In the genomic region with DNA sequence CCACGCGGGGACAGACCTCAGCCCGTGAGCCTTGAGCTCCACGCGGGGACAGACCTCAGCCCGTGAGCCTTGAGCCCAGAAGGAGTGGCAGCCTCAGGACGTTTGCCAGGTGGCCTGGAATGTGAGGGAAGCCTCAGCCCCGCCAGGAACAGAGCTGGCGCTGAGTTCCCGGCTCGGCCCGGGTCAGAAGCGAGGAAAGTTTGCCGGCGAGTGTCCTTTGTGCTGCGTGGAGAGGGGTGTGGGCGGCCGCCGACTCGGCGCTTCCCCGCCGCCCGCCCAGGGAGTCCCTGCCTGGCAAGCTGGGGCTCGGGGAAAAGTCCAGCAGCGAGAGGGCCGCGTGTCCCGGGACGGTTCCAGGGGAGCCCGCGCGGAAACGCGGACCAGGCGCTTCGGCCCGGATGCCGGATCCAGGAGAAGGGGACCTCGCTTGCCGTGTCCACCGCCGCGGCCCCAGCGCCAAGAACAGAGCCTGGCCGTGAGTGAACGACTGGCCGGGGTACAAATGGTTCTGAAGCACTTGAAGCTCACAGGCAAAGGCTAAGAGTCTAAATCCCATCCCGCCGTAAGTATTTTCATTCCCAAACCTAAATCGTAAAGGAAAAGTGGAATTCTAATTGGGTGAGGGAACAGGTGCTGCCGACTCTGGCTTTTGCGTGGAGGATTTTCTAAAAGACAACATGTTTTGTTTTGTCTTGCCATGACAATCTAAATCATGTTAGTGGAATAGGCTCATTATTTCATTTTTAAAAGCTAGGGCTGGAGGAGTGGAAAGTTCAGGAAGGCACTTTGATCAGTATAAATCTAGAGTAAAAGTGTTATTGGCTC, we compare ENCODE assay signal across 9 cellular contexts. TPM values are rescaled to one million over a fixed set of nuclear protein-coding genes. Genes with fewer than 3 reads are reported as not detected.
A peak's percentile ranks its signal among the peaks of the same experiment; 100 is the strongest.
DNase-seq lines count a peak whose midpoint lies in the region; ATAC-seq, FAIRE-seq and TF ChIP-seq lines count a peak whose summit lies in the region.
"Had no signal": no experiment of that assay in that cellular context is flagged by ENCODE, and none has a peak within 500 bp of the region (broad histone marks: within the 10 kb centered on the region; RNA-seq: fewer than 3 reads in every experiment).

No MANE protein-coding gene starts in this region.

- peaks cover 26 to 62% of the 10 kb centered on the region in 2 experiments for H3K79me2 ChIP-seq in H1 (ENCODE audit: control insufficient read depth in 1 of 2, insufficient read depth in 2 of 2, low read length in 2 of 2)

- TF ChIP-seq CTCF in H1 (IDR thresholded peaks at IDR 0.05; ENCODE audit: control extremely low read depth in 1 of 3, insufficient read depth in 1 of 3, low read depth in 1 of 3, low read length in 3 of 3): no peak
- TF ChIP-seq CTCF in transverse colon (IDR thresholded peaks at IDR 0.05): no peak
- TF ChIP-seq CTCF in D721Med (IDR thresholded peaks at IDR 0.05; ENCODE audit: insufficient read depth, missing control alignments): no peak

- H3K18ac ChIP-seq in H1 (ENCODE audit: extremely low read depth, low read length): peak overlapping the region; percentile 81; the same call in 1 of the 2 replicates

- peaks cover 9 to 15% of the 10 kb centered on the region in 2 experiments for H4K20me1 ChIP-seq in H1 (replicated peaks in 1 of 2; ENCODE audit: control insufficient read depth in 1 of 2, insufficient read depth in 2 of 2, low read length in 2 of 2)

- intact Hi-C loops in transverse colon (cut with DNase I; ENCODE audit: low total_unique reads): no loop called here

- H3K36me3 Mint-ChIP-seq in activated CD8-positive, alpha-beta memory T cell treated with anti-CD3 and anti-CD28 coated beads, Interleukin-2, amount 10 ng/mL, durations not matched to agents 7 days and 5 days: no peaks in the 10 kb centered on the region

- H2AK5ac ChIP-seq in H1 (ENCODE audit: low read depth, low read length): no peak overlapping the region

- ATAC-seq in activated CD8-positive, alpha-beta memory T cell treated with anti-CD3 and anti-CD28 coated beads, Interleukin-2, amount 10 ng/mL, durations not matched to agents 7 days and 5 days: no peak
- no peak for ATAC-seq in HG02981 (IDR thresholded peaks at IDR 0.05; ENCODE audit: unreplicated experiment)

- H3K79me1 ChIP-seq in H1 (ENCODE audit: low read depth, low read length): peaks cover under 1% of the 10 kb centered on the region; the same call in 1 of the 2 replicates

- H3K27ac ChIP-seq in H1 (ENCODE audit: low read depth, low read length): peak overlapping the region; percentile 93; the same call in 1 of the 2 replicates
- no peak overlapping the region for H3K27ac ChIP-seq in mucosa of rectum (ENCODE audit: low read depth in 2 of 2, low read length in 2 of 2)
- no peak overlapping the region for H3K27ac ChIP-seq in transverse colon

- H3K27me3 ChIP-seq in H1 (replicated peaks in 1 of 4; ENCODE audit: control insufficient read depth in 3 of 4, extremely low read depth in 1 of 4, insufficient read depth in 3 of 4, low read length in 3 of 4) (peaks cover 0 to 7% (median 2%) of the 10 kb centered on the region in 4 experiments; a peak in 5 of 7 replicates), mucosa of rectum (ENCODE audit: control insufficient read depth in 2 of 2, insufficient read depth in 2 of 2, low read length in 2 of 2) (peaks cover 20 to 21% of the 10 kb centered on the region in 2 donors), transverse colon (peaks cover 74% of the 10 kb centered on the region)

- H3K4me1 ChIP-seq in H1 (replicated peaks in 1 of 4; ENCODE audit: control insufficient read depth in 3 of 4, insufficient read depth in 4 of 4, low read length in 3 of 4) (peaks cover 8 to 28% (median 15%) of the 10 kb centered on the region in 4 experiments; a peak in 6 of 7 replicates), mucosa of rectum (ENCODE audit: control insufficient read depth in 2 of 2, insufficient read depth in 2 of 2, low read length in 2 of 2) (peaks cover 3% of the 10 kb centered on the region in 2 donors), transverse colon (peaks cover 0 to 27% (median 19%) of the 10 kb centered on the region in 4 donors)

- TF ChIP-seq EP300 in H1 (IDR thresholded peaks at IDR 0.05; ENCODE audit: borderline replicate concordance in 1 of 2, low read depth in 2 of 2, low read length in 2 of 2) (no peak), transverse colon (IDR thresholded peaks at IDR 0.05; ENCODE audit: low read depth) (no peak)

- CTCF ChIA-PET in activated CD8-positive, alpha-beta memory T cell treated with anti-CD3 and anti-CD28 coated beads, Interleukin-2, amount 10 ng/mL, durations not matched to agents 7 days and 5 days (lab: Charles Lee): interaction anchor here (1.7 to 2.4 kb wide), 2 partner anchors 10 to 30 kb away, joined by 4 to 5 read pairs; no protein-coding TSS in a partner anchor
- CTCF ChIA-PET in H1 (lab: Charles Lee; ENCODE audit: partially characterized antibody): interaction anchor here (0.8 to 2.8 kb wide), 8 partner anchors 9 to 833 kb away, joined by 3 to 11 read pairs (median 4); no protein-coding TSS in a partner anchor

- no peak overlapping the region for H2BK20ac ChIP-seq in H1 (ENCODE audit: low read length)

- peaks cover 10% of the 10 kb centered on the region for H3K4me1 Mint-ChIP-seq in activated CD8-positive, alpha-beta memory T cell treated with anti-CD3 and anti-CD28 coated beads, Interleukin-2, amount 10 ng/mL, durations not matched to agents 7 days and 5 days

- 1% methylated on average over 44 of the region's 53 CpGs; no CpG with 5 or more reads in 1 of the 2 experiments for WGBS in H1 (ENCODE audit: extremely low coverage in 1 of 2, insufficient coverage in 1 of 2, insufficient read length in 1 of 2, insufficient replicate concordance in 2 of 2, low coverage in 1 of 2, low lambda C conversion rate in 2 of 2, missing lambda C conversion rate in 1 of 2), 2 experiments
- WGBS in transverse colon (ENCODE audit: low coverage in 1 of 2), 2 donors: 18 to 19% methylated on average over 5 to 31 of the region's 53 CpGs

- FAIRE-seq in H1 (lab: Jason Lieb, UNC) (no peak), D721Med (lab: Jason Lieb, UNC) (no peak)

- no peak overlapping the region for H3K4me3 Mint-ChIP-seq in activated CD8-positive, alpha-beta memory T cell treated with anti-CD3 and anti-CD28 coated beads, Interleukin-2, amount 10 ng/mL, durations not matched to agents 7 days and 5 days

- H4K91ac ChIP-seq in H1 (replicated peaks; ENCODE audit: insufficient read length, low read length): peak overlapping the region; percentile 52

- H3K36me3 ChIP-seq in H1 (ENCODE audit: control insufficient read depth in 2 of 4, insufficient read depth in 4 of 4, low read length in 3 of 4) (peaks cover 0 to 47% (median 6%) of the 10 kb centered on the region in 4 experiments; a peak in 4 of 8 replicates), mucosa of rectum (ENCODE audit: control insufficient read depth in 2 of 2, insufficient read depth in 2 of 2, low read length in 2 of 2) (no peaks in the 10 kb centered on the region), transverse colon (no peaks in the 10 kb centered on the region)

- H3K23ac ChIP-seq in H1 (ENCODE audit: insufficient read length): no peak overlapping the region

- no peak overlapping the region for H3K14ac ChIP-seq in H1 (ENCODE audit: insufficient read length)

- no peak overlapping the region for H3K4ac ChIP-seq in H1 (replicated peaks; ENCODE audit: insufficient read length, low read depth, low read length)

- H3K9me3 Mint-ChIP-seq in activated CD8-positive, alpha-beta memory T cell treated with anti-CD3 and anti-CD28 coated beads, Interleukin-2, amount 10 ng/mL, durations not matched to agents 7 days and 5 days (ENCODE audit: low read depth): no peaks in the 10 kb centered on the region

- POLR2A ChIA-PET in H1 (lab: Charles Lee; ENCODE audit: partially characterized antibody): interaction anchor here (0.6 to 9.8 kb wide), 41 partner anchors 9 to 693 kb away, joined by 3 to 115 read pairs (median 4); no protein-coding TSS in a partner anchor

- TF ChIP-seq POLR2A in H1 (IDR thresholded peaks at IDR 0.05; ENCODE audit: control extremely low read depth in 1 of 2, low read depth in 2 of 2, low read length in 2 of 2) (peak in 1 of 2 experiments; percentile 44; a peak in 1 of 3 replicates), transverse colon (IDR thresholded peaks at IDR 0.05) (no peak)

- H3K56ac ChIP-seq in H1 (replicated peaks; ENCODE audit: insufficient read length, low read depth, low read length): peak overlapping the region; percentile 75

- H3K9ac ChIP-seq in H1 (replicated peaks in 1 of 4; ENCODE audit: extremely low read depth in 1 of 4, low read depth in 3 of 4, low read length in 3 of 4) (peak overlapping the region; percentile 73 to 92 (median 86)), mucosa of rectum (ENCODE audit: low read depth in 1 of 2, low read length in 2 of 2) (peak overlapping the region in 1 of 2 donors; percentile 1)

- in situ Hi-C loops in transverse colon (cut with MboI; ENCODE audit: low pct_ligation_motif_present in 1 of 4, low pct_unique_long_range_greater_than_20kb in 1 of 4, low sequenced_read_pairs in 3 of 4): no loop called here

- H3K9me3 ChIP-seq in H1 (ENCODE audit: insufficient read depth in 2 of 2, low read depth in 1 of 2, low read length in 1 of 2): no peaks in the 10 kb centered on the region
- no peaks in the 10 kb centered on the region for H3K9me3 ChIP-seq in mucosa of rectum (ENCODE audit: control insufficient read depth in 2 of 2, low read length in 2 of 2)
- no peaks in the 10 kb centered on the region for H3K9me3 ChIP-seq in transverse colon

- H3K27ac Mint-ChIP-seq in activated CD8-positive, alpha-beta memory T cell treated with anti-CD3 and anti-CD28 coated beads, Interleukin-2, amount 10 ng/mL, durations not matched to agents 7 days and 5 days: no peak overlapping the region

- H3K23me2 ChIP-seq in H1 (ENCODE audit: low read depth, low read length): peaks cover 12% of the 10 kb centered on the region

- peak overlapping the region; percentile 90 for H4K5ac ChIP-seq in H1 (ENCODE audit: insufficient read length, low read depth, low read length)

- H4K8ac ChIP-seq in H1 (ENCODE audit: extremely low read depth, insufficient read depth, low read length): peak overlapping the region; percentile 92; the same call in 1 of the 2 replicates

- H3K4me3 ChIP-seq in H1 (ENCODE audit: extremely low read depth in 1 of 4, insufficient read depth in 2 of 4, low read depth in 3 of 4, low read length in 4 of 4): peak overlapping the region; percentile 54 to 94 (median 87)
- peak overlapping the region; percentile 29 to 43 for H3K4me3 ChIP-seq in mucosa of rectum (ENCODE audit: low read length in 2 of 2)
- H3K4me3 ChIP-seq in transverse colon: peak overlapping the region in 3 of 4 donors; percentile 43 to 54 (median 45)

- peaks cover 58% of the 10 kb centered on the region for H3K27me3 Mint-ChIP-seq in activated CD8-positive, alpha-beta memory T cell treated with anti-CD3 and anti-CD28 coated beads, Interleukin-2, amount 10 ng/mL, durations not matched to agents 7 days and 5 days

- H3K4me2 ChIP-seq in H1 (ENCODE audit: insufficient read depth in 1 of 2, low read depth in 2 of 2, low read length in 2 of 2): peak overlapping the region; percentile 81 to 98

- H2BK120ac ChIP-seq in H1 (replicated peaks; ENCODE audit: low read depth, low read length): peak overlapping the region; percentile 77

- peak; percentile 64 for DNase-seq in activated CD8-positive, alpha-beta memory T cell treated with anti-CD3 and anti-CD28 coated beads for 24 hours
- no peak for DNase-seq in activated CD8-positive, alpha-beta memory T cell treated with anti-CD3 and anti-CD28 coated beads, Interleukin-2, amount 10 ng/mL, durations not matched to agents 7 days and 5 days
- DNase-seq in H1 (ENCODE audit: low read depth in 1 of 2, low spot score in 2 of 2) (peak in 1 of 2 experiments; percentile 58), transverse colon (no peak), D721Med (ENCODE audit: insufficient read length, low spot score) (no peak)
- DNase-seq in effector CD4-positive, alpha-beta T cell: no peak
- DNase-seq: activated CD4-positive, CD25-positive, alpha-beta regulatory T cell had no signal

- no peak for TF ChIP-seq RAD21 in H1 (IDR thresholded peaks at IDR 0.05 in 1 of 2, conservative IDR thresholded peaks at IDR 0.05 in 1 of 2; ENCODE audit: low read depth in 2 of 2, low read length in 2 of 2)

- H2BK5ac ChIP-seq in H1 (ENCODE audit: low read depth, low read length): peak overlapping the region; percentile 95

- peak overlapping the region; percentile 63; the same call in 1 of the 2 replicates for H2BK12ac ChIP-seq in H1 (ENCODE audit: low read depth, low read length)

- H2BK15ac ChIP-seq in H1 (ENCODE audit: low read length): no peak overlapping the region

- no peak overlapping the region for H2AFZ ChIP-seq in H1 (ENCODE audit: low read length)

RNA-seq across cellular contexts. Expression of gene LRRN1, which starts 1.7 kb away (rescaled TPM):
- total RNA-seq in activated CD8-positive, alpha-beta memory T cell treated with anti-CD3 and anti-CD28 coated beads, Interleukin-2, amount 10 ng/mL, durations not matched to agents 7 days and 5 days: under 1 TPM; 0.21 to 0.26 TPM
- 199 TPM in 2 replicates for total RNA-seq in H1 (2021; fragmentation: NEBNext Ultra II Directional; extraction: Animal tissue kit (Norgen Biotek cat#: 25700))
- polyA plus RNA-seq in H1 (2011; rRNA removed): 128 and 159 TPM in 2 replicates
- 185 TPM for polyA plus RNA-seq in H1 (2011; cell fraction: cytosol; rRNA removed)
- 133 TPM for polyA plus RNA-seq in H1 (2011; cell fraction: nucleus; rRNA removed)
- polyA plus RNA-seq in H1 (2012, experiment 1 of 2): 115 to 187 TPM (median 143 TPM) in 4 replicates
- polyA plus RNA-seq in H1 (2012, experiment 2 of 2): 35.0 TPM
- polyA plus RNA-seq in H1 (2013, experiment 1 of 2): 274 TPM
- polyA plus RNA-seq in H1 (2013, experiment 2 of 2): 261 TPM
- 218 and 267 TPM in 2 replicates for polyA minus RNA-seq in H1 (2011; rRNA and poly(A)+ RNA removed)
- 129 TPM for polyA minus RNA-seq in H1 (2011; cell fraction: cytosol; rRNA and poly(A)+ RNA removed)
- polyA minus RNA-seq in H1 (2011; cell fraction: nucleus; rRNA and poly(A)+ RNA removed): 394 TPM
- under 1 TPM in 2 of 4 donors, not detected in 2; 0.32 to 0.55 TPM for total RNA-seq in transverse colon

Comparison
In these comparisons a context has a peak if more than half of its experiments do, and no peak if none do; other contexts are left out.
1. H3K4me3 ChIP-seq: peak in every context shown above with its lines; median percentile 87 in H1; 45 in transverse colon; 36 in mucosa of rectum.
2. RNA of gene LRRN1, which starts 1.7 kb away (total RNA-seq): 199 TPM in H1; 0.32 to 0.55 TPM in transverse colon and 0.21 to 0.26 TPM in activated CD8-positive, alpha-beta memory T cell treated with anti-CD3 and anti-CD28 coated beads, Interleukin-2, amount 10 ng/mL, durations not matched to agents 7 days and 5 days; every median in the first group is over 100 times any median in the second.